In genomic region chr1:156019946-156020292, GRCh38 we compare ENCODE assay signal across 1 cellular context.
TF ChIP-seq lines count a peak whose summit lies in the region.

No MANE protein-coding gene starts in this region.

TF ChIP-seq in HCT116, 20 proteins besides CTCF, POLR2A, EP300 and RAD21 (continued from another document):
- TF ChIP-seq REST (IDR thresholded peaks at IDR 0.05; ENCODE audit: low read depth) (no peak), ATF3 (IDR thresholded peaks at IDR 0.05) (no peak), ZNF274 (IDR thresholded peaks at IDR 0.05; ENCODE audit: low read depth, low read length) (no peak), ZFX (IDR thresholded peaks at IDR 0.05) (no peak), SRF (IDR thresholded peaks at IDR 0.05; ENCODE audit: low read depth) (no peak), YY1 (IDR thresholded peaks at IDR 0.05; ENCODE audit: extremely low read depth, insufficient replicate concordance, low read depth, low read length) (no peak), MAX (IDR thresholded peaks at IDR 0.05) (no peak), CEBPB (IDR thresholded peaks at IDR 0.05; ENCODE audit: low read depth) (no peak), ELF1 (IDR thresholded peaks at IDR 0.05; ENCODE audit: borderline replicate concordance, low read depth) (no peak), ZBTB33 (IDR thresholded peaks at IDR 0.05; ENCODE audit: extremely low read depth, insufficient replicate concordance, low read length) (no peak), FOSL1 (IDR thresholded peaks at IDR 0.05; ENCODE audit: low read depth) (no peak), TCF7L2 (IDR thresholded peaks at IDR 0.05; ENCODE audit: borderline replicate concordance, extremely low read depth, insufficient read depth, insufficient read length) (no peak), CBX3 (IDR thresholded peaks at IDR 0.05; ENCODE audit: low read depth) (no peak), EZH2 (IDR thresholded peaks at IDR 0.05) (no peak), JUND (IDR thresholded peaks at IDR 0.05) (no peak), SIN3A (IDR thresholded peaks at IDR 0.05; ENCODE audit: low read depth) (no peak), POLR2AphosphoS5 (IDR thresholded peaks at IDR 0.05; ENCODE audit: low read depth, low read length) (no peak), SP1 (IDR thresholded peaks at IDR 0.05; ENCODE audit: low read depth) (no peak)
TF ChIP-seq in HCT116: peak in this region for 0.
